ENCODE assay signal across 11 cellular contexts in the genomic region with DNA sequence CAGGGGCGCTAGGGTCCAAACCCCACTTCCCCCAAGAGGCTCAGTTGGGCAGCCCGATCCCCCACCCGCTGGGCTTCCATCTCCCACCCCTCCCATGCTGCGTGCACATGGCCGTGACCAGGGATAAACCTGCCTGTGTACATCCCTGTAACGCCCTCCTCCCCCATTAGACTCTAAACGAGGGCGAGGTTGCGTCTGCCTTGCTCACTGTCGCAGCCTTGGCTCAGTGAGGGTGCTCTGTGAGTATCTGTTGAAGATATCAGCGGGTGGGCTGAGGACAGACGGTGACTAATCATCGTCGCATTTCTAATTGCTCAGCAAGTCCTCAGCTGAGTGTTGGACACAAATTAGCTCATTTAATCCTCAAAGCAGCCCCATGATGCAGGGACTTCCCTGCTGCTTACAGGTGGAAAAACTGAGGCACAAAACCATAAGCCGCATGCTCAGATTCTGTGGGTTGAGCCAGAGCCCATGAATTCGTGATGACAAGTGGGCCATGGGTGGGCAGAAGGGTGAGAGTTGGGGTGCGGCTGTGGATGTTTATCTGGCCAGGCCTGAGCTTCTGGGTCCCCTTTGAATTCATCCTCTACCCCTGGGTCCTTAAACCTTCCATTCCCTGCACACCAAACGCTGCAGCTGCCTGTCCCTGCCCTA. TPM values are rescaled to one million over a fixed set of nuclear protein-coding genes. Genes with fewer than 3 reads are reported as not detected.
DNase-seq lines count a peak whose midpoint lies in the region; ATAC-seq and TF ChIP-seq lines count a peak whose summit lies in the region.
"Had no signal": no experiment of that assay in that cellular context is flagged by ENCODE, and none has a peak within 500 bp of the region (broad histone marks: within the 10 kb centered on the region; RNA-seq: fewer than 3 reads in every experiment).

No MANE protein-coding gene starts in this region.

- no peak for TF ChIP-seq CTCF in BE2C (IDR thresholded peaks at IDR 0.05; ENCODE audit: low read depth, low read length)
- no peak for TF ChIP-seq CTCF in HFFc6 (IDR thresholded peaks at IDR 0.05)
- no peak for TF ChIP-seq CTCF in astrocyte of the spinal cord (IDR thresholded peaks at IDR 0.05; ENCODE audit: low read depth, low read length)
- TF ChIP-seq CTCF in upper lobe of right lung (IDR thresholded peaks at IDR 0.05) = no peak

- H3K9me3 Mint-ChIP-seq in HFFc6 = no peaks in the 10 kb centered on the region
- no peaks in the 10 kb centered on the region for H3K9me3 Mint-ChIP-seq in T-helper 2 cell treated with Interferon-gamma antibody and Interleukin-4, amounts not matched to agents 5 μg/mL and 100 μg/mL, for 36 hours

- peaks cover 14% of the 10 kb centered on the region for H3K4me1 ChIP-seq in BE2C
- no peaks in the 10 kb centered on the region for H3K4me1 ChIP-seq in upper lobe of right lung

- no peaks in the 10 kb centered on the region for H3K27me3 ChIP-seq in BE2C
- H3K27me3 ChIP-seq in upper lobe of right lung = no peaks in the 10 kb centered on the region
- H3K27me3 ChIP-seq: ovary had no signal

- ATAC-seq in HG03378 (IDR thresholded peaks at IDR 0.05; ENCODE audit: unreplicated experiment) (no peak), upper lobe of right lung (no peak)

- DNase-seq in BE2C (peak; percentile 55), HFFc6 (peak; percentile 23), astrocyte of the spinal cord (ENCODE audit: low read depth, low spot score) (peak; percentile 39), non-pigmented ciliary epithelial cell (ENCODE audit: low read depth) (peak; percentile 24), AG08396 (ENCODE audit: low spot score) (no peak), upper lobe of right lung (no peak)
- DNase-seq in T-helper 2 cell treated with Interferon-gamma antibody and Interleukin-4, amounts not matched to agents 5 μg/mL and 100 μg/mL, for 36 hours (ENCODE audit: low spot score) = no peak
- DNase-seq: ovary had no signal

- peak overlapping the region; percentile 51 for H3K4me3 Mint-ChIP-seq in HFFc6
- no peak overlapping the region for H3K4me3 Mint-ChIP-seq in T-helper 2 cell treated with Interferon-gamma antibody and Interleukin-4, amounts not matched to agents 5 μg/mL and 100 μg/mL, for 36 hours

- no peaks in the 10 kb centered on the region for H3K36me3 Mint-ChIP-seq in HFFc6 (ENCODE audit: low read depth)
- no peaks in the 10 kb centered on the region for H3K36me3 Mint-ChIP-seq in T-helper 2 cell treated with Interferon-gamma antibody and Interleukin-4, amounts not matched to agents 5 μg/mL and 100 μg/mL, for 36 hours (ENCODE audit: low read depth)

- peaks cover 37% of the 10 kb centered on the region for H3K4me1 Mint-ChIP-seq in HFFc6 (ENCODE audit: low read depth)
- H3K4me1 Mint-ChIP-seq in T-helper 2 cell treated with Interferon-gamma antibody and Interleukin-4, amounts not matched to agents 5 μg/mL and 100 μg/mL, for 36 hours (ENCODE audit: low read depth) = no peaks in the 10 kb centered on the region

- no peaks in the 10 kb centered on the region; the same call in 1 of the 2 replicates for H3K27me3 Mint-ChIP-seq in HFFc6 (ENCODE audit: insufficient read depth)
- no peaks in the 10 kb centered on the region for H3K27me3 Mint-ChIP-seq in T-helper 2 cell treated with Interferon-gamma antibody and Interleukin-4, amounts not matched to agents 5 μg/mL and 100 μg/mL, for 36 hours (ENCODE audit: low read depth)

- H3K9me3 ChIP-seq in BE2C = no peaks in the 10 kb centered on the region
- H3K9me3 ChIP-seq in upper lobe of right lung = no peaks in the 10 kb centered on the region
- H3K9me3 ChIP-seq: ovary had no signal

- no peak overlapping the region for H3K27ac ChIP-seq in upper lobe of right lung
- H3K27ac ChIP-seq: ovary had no signal

- peak overlapping the region; percentile 55 for H3K27ac Mint-ChIP-seq in HFFc6
- no peak overlapping the region for H3K27ac Mint-ChIP-seq in T-helper 2 cell treated with Interferon-gamma antibody and Interleukin-4, amounts not matched to agents 5 μg/mL and 100 μg/mL, for 36 hours

- intact Hi-C loops in upper lobe of right lung (cut with DNase I) = no loop called here

- H3K36me3 ChIP-seq in BE2C (no peaks in the 10 kb centered on the region), upper lobe of right lung (no peaks in the 10 kb centered on the region)
- H3K36me3 ChIP-seq: ovary had no signal

- in situ Hi-C loops in astrocyte of the spinal cord (cut with HindIII; ENCODE audit: low sequenced_read_pairs) = no loop called here

- H3K4me3 ChIP-seq in BE2C (ENCODE audit: low read depth, low read length) (no peak overlapping the region), astrocyte of the spinal cord (ENCODE audit: low read depth, low read length) (no peak overlapping the region), upper lobe of right lung (no peak overlapping the region)
- H3K4me3 ChIP-seq: coronary artery, ovary had no signal

RNA-seq across cellular contexts. Expression of gene FBLN2, which starts 26.0 kb away (rescaled TPM):
- polyA plus RNA-seq in BE2C (2012; ENCODE audit: insufficient read depth, insufficient read length, low read depth) = not detected
- 10 to 100 TPM; 55.7 to 84.5 (median 69.4) TPM for total RNA-seq in HFFc6 (2021; fragmentation: NEBNext Ultra II Directional; extraction: Animal tissue kit (Norgen Biotek cat#: 25700))
- 32.9 TPM for total RNA-seq in upper lobe of right lung
- total RNA-seq: NCI-H460 had no signal

Comparison
In these comparisons a context has a peak if more than half of its experiments do, and no peak if none do; other contexts are left out.
1. DNase-seq: peak in BE2C (single experiment), HFFc6 (single experiment), astrocyte of the spinal cord (single experiment) and non-pigmented ciliary epithelial cell (single experiment); none in AG08396 (single experiment), upper lobe of right lung (single experiment) and T-helper 2 cell treated with Interferon-gamma antibody and Interleukin-4, amounts not matched to agents 5 μg/mL and 100 μg/mL, for 36 hours (single experiment).